9 cellular contexts compared by ENCODE assay signal in genomic region chr6:32082951-32083350, GRCh38. TPM values are rescaled to one million over a fixed set of nuclear protein-coding genes. Genes with fewer than 3 reads are reported as not detected.
DNase-seq lines count a peak whose midpoint lies in the region; ATAC-seq and TF ChIP-seq lines count a peak whose summit lies in the region.
"Had no signal": no experiment of that assay in that cellular context is flagged by ENCODE, and none has a peak within 500 bp of the region (broad histone marks: within the 10 kb centered on the region; RNA-seq: fewer than 3 reads in every experiment).

No MANE protein-coding gene starts in this region.

- peak; percentile 66 to 67 for ATAC-seq in right cardiac atrium
- ATAC-seq in GM19452 (IDR thresholded peaks at IDR 0.05; ENCODE audit: unreplicated experiment) = no peak
- no peak for ATAC-seq in HG03175 (IDR thresholded peaks at IDR 0.05; ENCODE audit: unreplicated experiment)

- in situ Hi-C loops in astrocyte of the spinal cord (cut with HindIII; ENCODE audit: low sequenced_read_pairs) = no loop called here

- no peak for TF ChIP-seq CTCF in astrocyte of the spinal cord (IDR thresholded peaks at IDR 0.05; ENCODE audit: low read depth, low read length)

- peaks cover 6% of the 10 kb centered on the region for H3K4me1 ChIP-seq in right cardiac atrium (ENCODE audit: control insufficient read depth, insufficient read depth, low read length)

- H3K9me3 ChIP-seq in right cardiac atrium (ENCODE audit: control insufficient read depth, low read length) = no peaks in the 10 kb centered on the region

- peak; percentile 34 for DNase-seq in H4 (ENCODE audit: low spot score)
- peak; percentile 35 for DNase-seq in astrocyte of the spinal cord (ENCODE audit: low read depth, low spot score)
- peak; percentile 79 to 88 (median 82) for DNase-seq in right cardiac atrium
- DNase-seq in stromal cell of bone marrow (ENCODE audit: low read depth) = peak; percentile 76
- DNase-seq in NCI-H1048 (lab: John Stamatoyannopoulos, UW) = no peak
- DNase-seq in NCI-H2081 (lab: John Stamatoyannopoulos, UW) = no peak
- DNase-seq: activated CD4-positive, alpha-beta T cell treated with anti-CD3 and anti-CD28 coated beads, Interleukin-2, amount 10 ng/mL, durations not matched to agents 7 days and 5 days had no signal

- no peaks in the 10 kb centered on the region for H3K27me3 ChIP-seq in right cardiac atrium (ENCODE audit: control insufficient read depth, insufficient read depth)

- 41% methylated on average over 9 of the region's 9 CpGs for WGBS in right cardiac atrium

- intact Hi-C loops in right cardiac atrium (cut with DNase I) = no loop called here

- H3K4me3 ChIP-seq in astrocyte of the spinal cord (ENCODE audit: low read depth, low read length) = no peak overlapping the region
- no peak overlapping the region for H3K4me3 ChIP-seq in right cardiac atrium (ENCODE audit: low read length)

- H3K27ac ChIP-seq in right cardiac atrium (ENCODE audit: low read length) = peak overlapping the region; percentile 51

RNA-seq across cellular contexts. Expression of gene TNXB, which starts 26.2 kb away (rescaled TPM):
- total RNA-seq in H4 (2014; rRNA removed; shearing (Covaris generic)) = 0.06 and 0.29 TPM in 2 replicates
- 100 to 1,000 TPM in 3 of 4 donors, 10 to 100 TPM in 1; 77.9 to 182 (median 115) TPM for total RNA-seq in right cardiac atrium
- 99.0 TPM for polyA plus RNA-seq in right cardiac atrium

RNA-seq across cellular contexts. Expression of gene CYP21A2, which starts 44.7 kb away (rescaled TPM):
- 0.48 TPM in 1 of 2 replicates, not detected in the other for total RNA-seq in H4 (2014; rRNA removed; shearing (Covaris generic))
- total RNA-seq in right cardiac atrium = 1 to 10 TPM in 1 of 4 donors, under 1 TPM in 2, not detected in 1; 0.47 to 3.2 (median 0.51) TPM
- 0.48 TPM for polyA plus RNA-seq in right cardiac atrium

RNA-seq across cellular contexts. Expression of gene ATF6B, which starts 45.1 kb away (rescaled TPM):
- 17.1 and 23.4 TPM in 2 replicates for total RNA-seq in H4 (2014; rRNA removed; shearing (Covaris generic))
- total RNA-seq in right cardiac atrium = 10 to 100 TPM; 35.2 to 44.9 (median 38.5) TPM
- polyA plus RNA-seq in right cardiac atrium = 29.2 TPM

RNA-seq across cellular contexts. Expression of gene FKBPL, which starts 47.1 kb away (rescaled TPM):
- total RNA-seq in H4 (2014; rRNA removed; shearing (Covaris generic)) = 11.7 and 14.2 TPM in 2 replicates
- total RNA-seq in right cardiac atrium = 1 to 10 TPM; 2.9 to 3.6 (median 3.1) TPM
- 3.5 TPM for polyA plus RNA-seq in right cardiac atrium

Comparison
In these comparisons a context has a peak if more than half of its experiments do, and no peak if none do; other contexts are left out.
1. DNase-seq: peak in H4 (single experiment), astrocyte of the spinal cord (single experiment), right cardiac atrium (3 of 3) and stromal cell of bone marrow (single experiment); none in NCI-H1048 (single experiment) and NCI-H2081 (0 of 2).
2. ATAC-seq: peak in right cardiac atrium (2 of 2); none in GM19452 (single experiment) and HG03175 (single experiment).
3. RNA of gene TNXB, which starts 26.2 kb away (total RNA-seq): 77.9 to 182 TPM in right cardiac atrium; 0.06 to 0.29 TPM in H4; every median in the first group is over 10 times any median in the second.